12 cellular contexts compared by ENCODE assay signal in the genomic region with DNA sequence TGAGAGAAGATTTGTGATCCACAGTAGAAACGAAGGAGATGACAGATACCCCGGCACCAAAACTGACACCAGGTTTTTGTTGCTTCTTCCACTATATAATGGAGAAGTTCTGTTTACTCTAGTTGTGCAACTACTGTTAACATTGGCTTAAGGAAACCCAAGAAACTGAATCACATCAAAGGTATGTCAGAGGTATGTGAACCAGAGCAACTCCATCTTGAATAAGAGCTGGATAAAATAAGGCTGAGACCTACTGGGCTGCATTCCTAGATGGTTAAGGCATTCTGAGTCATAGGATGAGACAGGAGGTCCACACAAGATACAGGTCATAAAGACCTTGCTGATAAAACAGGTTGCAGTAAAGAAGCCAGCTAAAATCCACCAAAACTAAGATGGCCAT.
DNase-seq lines count a peak whose midpoint lies in the region; ATAC-seq and TF ChIP-seq lines count a peak whose summit lies in the region.
"Had no signal": no experiment of that assay in that cellular context is flagged by ENCODE, and none has a peak within 500 bp of the region (broad histone marks: within the 10 kb centered on the region; RNA-seq: fewer than 3 reads in every experiment).

No MANE protein-coding gene starts in this region.

- H3K9ac ChIP-seq in GM23248 (no peak overlapping the region), smooth muscle cell (ENCODE audit: low read depth) (no peak overlapping the region)

- intact Hi-C loops in posterior cingulate gyrus (cut with DNase I) = no loop called here

- H3K4me3 ChIP-seq in GM23248 = no peak overlapping the region
- no peak overlapping the region for H3K4me3 ChIP-seq in smooth muscle cell
- H3K4me3 ChIP-seq: GM12878, spleen, thoracic aorta had no signal

- H3F3A ChIP-seq in GM23248 (ENCODE audit: insufficient read depth) (peaks cover 51% of the 10 kb centered on the region), smooth muscle cell (ENCODE audit: low read depth) (peaks cover 9% of the 10 kb centered on the region)

- no peaks in the 10 kb centered on the region for H3K27me3 ChIP-seq in GM23248 (replicated peaks; ENCODE audit: insufficient read depth)
- no peaks in the 10 kb centered on the region for H3K27me3 ChIP-seq in smooth muscle cell (ENCODE audit: low read depth)

- TF ChIP-seq CTCF in smooth muscle cell (IDR thresholded peaks at IDR 0.05; ENCODE audit: borderline replicate concordance, insufficient read depth, poor library complexity, severe bottlenecking) = no peak

- peak overlapping the region; percentile 28; the same call in 1 of the 2 replicates for H3K27ac ChIP-seq in GM23248
- peak overlapping the region; percentile 75 for H3K27ac ChIP-seq in smooth muscle cell (ENCODE audit: low read depth)
- H3K27ac ChIP-seq: spleen, thoracic aorta had no signal

- DNase-seq in GM23248 (peak; percentile 75), fibroblast of peridontal ligament (ENCODE audit: extremely low read depth) (peak; percentile 54), smooth muscle cell (lab: John Stamatoyannopoulos, UW; ENCODE audit: unreplicated experiment) (no peak), NCI-H69 (lab: John Stamatoyannopoulos, UW) (no peak), posterior cingulate gyrus (no peak), NCI-H446 treated with DMSO at 0.1 percent for 48 hours (lab: John Stamatoyannopoulos, UW) (no peak)
- DNase-seq: activated CD8-positive, alpha-beta memory T cell treated with anti-CD3 and anti-CD28 coated beads, Interleukin-2, amount 50 U/mL, for 4 hours; Right ventricle myocardium superior; spleen had no signal

- H3K4me2 ChIP-seq in GM23248 (ENCODE audit: unreplicated experiment) (no peak overlapping the region), smooth muscle cell (peak overlapping the region; percentile 26)

- H3K9me3 ChIP-seq in GM23248 (ENCODE audit: low read depth) (no peaks in the 10 kb centered on the region), smooth muscle cell (replicated peaks; ENCODE audit: low read depth) (no peaks in the 10 kb centered on the region)
- H3K9me3 ChIP-seq: spleen, thoracic aorta had no signal

- H2AFZ ChIP-seq in GM23248 (0 out of 2 replicates have a peak overlapping the region, but pooled peaks have one; percentile 14), smooth muscle cell (ENCODE audit: low read depth) (no peak overlapping the region)

- no peaks in the 10 kb centered on the region for H3K9me2 ChIP-seq in GM23248 (ENCODE audit: insufficient read depth)

- H3K4me1 ChIP-seq in GM23248 (ENCODE audit: insufficient read depth) (peaks cover 57% of the 10 kb centered on the region), smooth muscle cell (ENCODE audit: low read depth) (peaks cover 22% of the 10 kb centered on the region)

- H3K79me2 ChIP-seq in GM23248 (ENCODE audit: insufficient read depth) = no peaks in the 10 kb centered on the region
- no peaks in the 10 kb centered on the region for H3K79me2 ChIP-seq in smooth muscle cell (ENCODE audit: low read depth)

- WGBS in GM23248 (ENCODE audit: low coverage in 1 of 2, low lambda C conversion rate in 2 of 2, missing lambda C conversion rate in 2 of 2), 2 experiments = 42% methylated on average over 2 of the region's 2 CpGs
- 55% methylated on average over 2 of the region's 2 CpGs for WGBS in smooth muscle cell (ENCODE audit: low lambda C conversion rate)

- H3K36me3 ChIP-seq in GM23248 (ENCODE audit: low read depth) (no peaks in the 10 kb centered on the region), smooth muscle cell (ENCODE audit: low read depth) (no peaks in the 10 kb centered on the region)
- H3K36me3 ChIP-seq: spleen, thoracic aorta had no signal

- ATAC-seq in SK-N-SH treated with all-trans-retinoic acid at 6 μM for 48 hours = peak; percentile 15; the same call in 2 of the 3 replicates
- ATAC-seq: GM12878 had no signal

- in situ Hi-C loops in GM23248 (cut with MboI) = no loop called here

- H4K20me1 ChIP-seq in GM23248 (ENCODE audit: insufficient read depth) = no peaks in the 10 kb centered on the region
- H4K20me1 ChIP-seq in smooth muscle cell (ENCODE audit: low read depth) = no peaks in the 10 kb centered on the region

TF ChIP-seq in SK-N-SH treated with all-trans-retinoic acid at 6 μM for 48 hours, 23 proteins besides CTCF, POLR2A, EP300 and RAD21:
- TF ChIP-seq ZFP30 (CRISPR knock-in tag; IDR thresholded peaks at IDR 0.05) (no peak), CSDC2 (CRISPR knock-in tag; IDR thresholded peaks at IDR 0.05) (peak; percentile 82; the same call in 1 of the 2 replicates), OSR1 (CRISPR knock-in tag; IDR thresholded peaks at IDR 0.05) (peak; percentile 99), ZC3H10 (CRISPR knock-in tag; IDR thresholded peaks at IDR 0.05) (peak; percentile 96), ARNTL (CRISPR knock-in tag; IDR thresholded peaks at IDR 0.05; ENCODE audit: borderline replicate concordance, low read depth) (no peak), PPARA (CRISPR knock-in tag; IDR thresholded peaks at IDR 0.05; ENCODE audit: borderline replicate concordance) (no peak), RARB (CRISPR knock-in tag; IDR thresholded peaks at IDR 0.05) (peak; percentile 90), ZFP3 (CRISPR knock-in tag; IDR thresholded peaks at IDR 0.05) (peak; percentile 59; the same call in 1 of the 2 replicates), POU6F1 (CRISPR knock-in tag; IDR thresholded peaks at IDR 0.05; ENCODE audit: borderline replicate concordance, low read depth) (0 out of 2 replicates have a peak, but pooled peaks have one; percentile 98), TOX (CRISPR knock-in tag; IDR thresholded peaks at IDR 0.05; ENCODE audit: borderline replicate concordance) (peak; percentile 96), ESRRG (CRISPR knock-in tag; IDR thresholded peaks at IDR 0.05) (no peak)

Comparison
In these comparisons a context has a peak if more than half of its experiments do, and no peak if none do; other contexts are left out.
1. DNase-seq: peak in GM23248 (single experiment) and fibroblast of peridontal ligament (single experiment); none in smooth muscle cell (single experiment), NCI-H69 (single experiment), posterior cingulate gyrus (0 of 10) and NCI-H446 treated with DMSO at 0.1 percent for 48 hours (single experiment).